In genomic region chr10:11286261-11286989, GRCh38 we compare ENCODE assay signal across 8 cellular contexts.
A peak's percentile ranks its signal among the peaks of the same experiment; 100 is the strongest.
DNase-seq lines count a peak whose midpoint lies in the region; ATAC-seq and TF ChIP-seq lines count a peak whose summit lies in the region.
"Had no signal": no experiment of that assay in that cellular context is flagged by ENCODE, and none has a peak within 500 bp of the region (broad histone marks: within the 10 kb centered on the region; RNA-seq: fewer than 3 reads in every experiment).

No MANE protein-coding gene starts in this region.

- no peak for TF ChIP-seq CTCF in coronary artery (IDR thresholded peaks at IDR 0.05)

- ATAC-seq in GM18508 (IDR thresholded peaks at IDR 0.05; ENCODE audit: insufficient read depth, unreplicated experiment) (peak; percentile 74), GM19397 (IDR thresholded peaks at IDR 0.05; ENCODE audit: unreplicated experiment) (peak; percentile 65), HG03064 (IDR thresholded peaks at IDR 0.05; ENCODE audit: low read depth, unreplicated experiment) (peak; percentile 76)

- peak; percentile 54 for DNase-seq in coronary artery (ENCODE audit: low spot score)
- no peak for DNase-seq in DMS153 (lab: John Stamatoyannopoulos, UW)
- DNase-seq in cortex of kidney (lab: John Stamatoyannopoulos, UW), result no peak
- DNase-seq in NCI-H2029 treated with DMSO at 0.1 percent for 48 hours (lab: John Stamatoyannopoulos, UW), result no peak
- DNase-seq: NCI-H226 had no signal

- no peak overlapping the region for H3K4me3 ChIP-seq in coronary artery

- H3K27ac ChIP-seq in coronary artery, result no peak overlapping the region
